In the genomic region with DNA sequence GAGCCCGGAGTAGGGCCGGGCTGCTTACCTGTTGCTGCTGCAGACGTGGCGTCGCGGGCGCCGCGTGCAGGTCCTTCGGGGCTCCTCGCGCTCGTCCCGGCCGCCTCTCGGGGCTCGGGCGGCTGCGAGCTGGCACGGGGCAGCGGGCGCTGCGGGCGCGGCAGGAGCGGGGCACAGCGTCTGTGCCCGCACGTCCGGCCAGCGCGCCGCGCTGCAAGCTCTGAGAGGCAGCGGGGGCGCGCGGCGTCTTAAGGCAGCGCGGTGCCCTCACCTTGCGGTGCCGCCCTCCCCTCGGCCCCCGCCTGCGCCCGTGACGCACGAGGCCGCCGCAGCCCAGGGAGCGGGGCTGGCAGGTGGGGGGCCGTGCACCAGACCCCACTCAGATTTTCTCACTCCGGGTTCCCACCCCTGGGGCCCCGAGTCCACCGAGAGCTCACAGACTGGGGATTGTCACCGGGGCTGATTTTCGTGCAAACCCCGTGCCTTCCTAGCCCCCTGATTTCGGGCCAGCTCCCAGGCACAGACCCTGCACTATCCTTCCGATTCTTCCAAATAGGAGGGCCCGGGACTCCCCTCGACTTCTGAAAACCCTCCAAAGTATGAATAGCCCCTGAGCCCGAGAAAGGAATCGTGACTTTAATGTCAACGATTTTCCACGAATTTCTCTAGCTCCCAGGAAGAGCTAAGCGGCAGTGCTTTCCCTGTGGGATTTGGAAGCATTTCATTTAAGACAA, we compare ENCODE assay signal across 1 cellular context.
TF ChIP-seq lines count a peak whose summit lies in the region.

A gene with protein sequence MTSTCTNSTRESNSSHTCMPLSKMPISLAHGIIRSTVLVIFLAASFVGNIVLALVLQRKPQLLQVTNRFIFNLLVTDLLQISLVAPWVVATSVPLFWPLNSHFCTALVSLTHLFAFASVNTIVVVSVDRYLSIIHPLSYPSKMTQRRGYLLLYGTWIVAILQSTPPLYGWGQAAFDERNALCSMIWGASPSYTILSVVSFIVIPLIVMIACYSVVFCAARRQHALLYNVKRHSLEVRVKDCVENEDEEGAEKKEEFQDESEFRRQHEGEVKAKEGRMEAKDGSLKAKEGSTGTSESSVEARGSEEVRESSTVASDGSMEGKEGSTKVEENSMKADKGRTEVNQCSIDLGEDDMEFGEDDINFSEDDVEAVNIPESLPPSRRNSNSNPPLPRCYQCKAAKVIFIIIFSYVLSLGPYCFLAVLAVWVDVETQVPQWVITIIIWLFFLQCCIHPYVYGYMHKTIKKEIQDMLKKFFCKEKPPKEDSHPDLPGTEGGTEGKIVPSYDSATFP (minus strand): TSS at position 222 of the 734 bp plus-strand sequence. CDS start 2,321 bp downstream, outside the sequence.

TF ChIP-seq in H1, 55 proteins besides CTCF, POLR2A, EP300 and RAD21:
- peak; percentile 26 for TF ChIP-seq KDM4A (IDR thresholded peaks at IDR 0.05; ENCODE audit: low read depth, low read length, severe bottlenecking)
- TF ChIP-seq HDAC2 (IDR thresholded peaks at IDR 0.05; ENCODE audit: borderline replicate concordance in 1 of 2, low read depth in 2 of 2, low read length in 2 of 2) = no peak
- TF ChIP-seq GTF2F1 (IDR thresholded peaks at IDR 0.05; ENCODE audit: borderline replicate concordance, low read depth, low read length) = no peak
- TF ChIP-seq EZH2 (IDR thresholded peaks at IDR 0.05; ENCODE audit: low read depth, low read length, severe bottlenecking) = peak; percentile 49
- TF ChIP-seq SUZ12 (IDR thresholded peaks at IDR 0.05; ENCODE audit: low read length) = peak; percentile 82
- TF ChIP-seq TAF7 (optimal IDR thresholded peaks at IDR 0.05; ENCODE audit: borderline replicate concordance, low read depth, low read length) = no peak
- TF ChIP-seq TEAD4 (IDR thresholded peaks at IDR 0.05; ENCODE audit: low read depth, low read length) = no peak
- no peak for TF ChIP-seq MAFK (IDR thresholded peaks at IDR 0.05; ENCODE audit: low read depth, low read length)
- no peak for TF ChIP-seq JUN (IDR thresholded peaks at IDR 0.05; ENCODE audit: low read depth, low read length)
- no peak for TF ChIP-seq SIX5 (IDR thresholded peaks at IDR 0.05; ENCODE audit: low read depth, low read length)
- no peak for TF ChIP-seq RBBP5 (IDR thresholded peaks at IDR 0.05; ENCODE audit: borderline replicate concordance, low read depth, low read length)
- TF ChIP-seq CHD1 (IDR thresholded peaks at IDR 0.05; ENCODE audit: low read depth, low read length) = no peak
- no peak for TF ChIP-seq RXRA (IDR thresholded peaks at IDR 0.05; ENCODE audit: insufficient read depth, low read depth, low read length)
- TF ChIP-seq POU5F1 (IDR thresholded peaks at IDR 0.05; ENCODE audit: low read depth, low read length) = no peak
- TF ChIP-seq, protein P1, sequence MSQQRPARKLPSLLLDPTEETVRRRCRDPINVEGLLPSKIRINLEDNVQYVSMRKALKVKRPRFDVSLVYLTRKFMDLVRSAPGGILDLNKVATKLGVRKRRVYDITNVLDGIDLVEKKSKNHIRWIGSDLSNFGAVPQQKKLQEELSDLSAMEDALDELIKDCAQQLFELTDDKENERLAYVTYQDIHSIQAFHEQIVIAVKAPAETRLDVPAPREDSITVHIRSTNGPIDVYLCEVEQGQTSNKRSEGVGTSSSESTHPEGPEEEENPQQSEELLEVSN (IDR thresholded peaks at IDR 0.05) = peak; percentile 37; the same call in 1 of the 2 replicates
- no peak for TF ChIP-seq BACH1 (IDR thresholded peaks at IDR 0.05; ENCODE audit: low read length)
- no peak for TF ChIP-seq ATF3 (IDR thresholded peaks at IDR 0.05; ENCODE audit: insufficient read depth, low read depth, low read length)
- TF ChIP-seq RNF2 (IDR thresholded peaks at IDR 0.05; ENCODE audit: borderline replicate concordance, low read depth, low read length, missing control alignments, poor library complexity, severe bottlenecking) = peak; percentile 37
